ENCODE assay signal across 1 cellular context in the genomic region with DNA sequence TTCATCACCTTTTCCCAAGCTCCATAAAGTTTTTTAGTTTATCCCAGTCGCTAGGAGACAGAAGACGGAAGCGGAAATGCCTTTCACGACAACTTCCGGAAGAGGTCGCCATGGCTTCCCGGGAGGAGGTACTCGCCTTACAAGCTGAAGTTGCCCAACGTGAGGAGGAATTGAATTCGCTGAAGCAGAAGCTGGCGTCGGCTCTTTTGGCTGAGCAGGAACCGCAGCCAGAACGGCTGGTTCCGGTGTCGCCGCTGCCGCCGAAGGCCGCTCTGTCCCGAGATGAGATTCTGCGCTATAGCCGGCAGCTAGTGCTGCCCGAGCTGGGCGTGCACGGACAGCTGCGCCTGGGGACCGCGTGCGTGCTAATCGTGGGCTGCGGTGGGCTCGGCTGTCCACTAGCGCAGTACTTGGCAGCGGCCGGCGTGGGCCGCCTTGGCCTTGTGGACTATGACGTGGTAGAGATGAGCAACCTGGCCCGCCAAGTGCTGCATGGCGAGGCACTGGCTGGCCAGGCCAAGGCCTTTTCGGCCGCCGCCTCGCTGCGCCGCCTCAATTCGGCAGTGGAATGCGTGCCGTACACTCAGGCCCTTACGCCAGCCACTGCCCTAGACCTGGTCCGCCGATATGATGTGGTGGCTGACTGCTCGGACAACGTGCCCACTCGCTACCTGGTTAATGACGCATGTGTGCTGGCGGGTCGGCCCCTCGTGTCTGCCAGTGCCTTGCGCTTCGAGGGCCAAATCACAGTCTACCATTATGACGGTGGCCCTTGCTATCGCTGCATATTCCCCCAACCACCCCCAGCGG.
TF ChIP-seq lines count a peak whose summit lies in the region.

A gene with protein sequence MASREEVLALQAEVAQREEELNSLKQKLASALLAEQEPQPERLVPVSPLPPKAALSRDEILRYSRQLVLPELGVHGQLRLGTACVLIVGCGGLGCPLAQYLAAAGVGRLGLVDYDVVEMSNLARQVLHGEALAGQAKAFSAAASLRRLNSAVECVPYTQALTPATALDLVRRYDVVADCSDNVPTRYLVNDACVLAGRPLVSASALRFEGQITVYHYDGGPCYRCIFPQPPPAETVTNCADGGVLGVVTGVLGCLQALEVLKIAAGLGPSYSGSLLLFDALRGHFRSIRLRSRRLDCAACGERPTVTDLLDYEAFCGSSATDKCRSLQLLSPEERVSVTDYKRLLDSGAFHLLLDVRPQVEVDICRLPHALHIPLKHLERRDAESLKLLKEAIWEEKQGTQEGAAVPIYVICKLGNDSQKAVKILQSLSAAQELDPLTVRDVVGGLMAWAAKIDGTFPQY (plus strand): TSS at position 86 of the 810 bp plus-strand sequence. CDS start 25 bp downstream, at position 111.

TF ChIP-seq in HEK293, 187 proteins besides CTCF, POLR2A, EP300 and RAD21 (continued from another document and continues in another):
- TF ChIP-seq, protein P1, sequence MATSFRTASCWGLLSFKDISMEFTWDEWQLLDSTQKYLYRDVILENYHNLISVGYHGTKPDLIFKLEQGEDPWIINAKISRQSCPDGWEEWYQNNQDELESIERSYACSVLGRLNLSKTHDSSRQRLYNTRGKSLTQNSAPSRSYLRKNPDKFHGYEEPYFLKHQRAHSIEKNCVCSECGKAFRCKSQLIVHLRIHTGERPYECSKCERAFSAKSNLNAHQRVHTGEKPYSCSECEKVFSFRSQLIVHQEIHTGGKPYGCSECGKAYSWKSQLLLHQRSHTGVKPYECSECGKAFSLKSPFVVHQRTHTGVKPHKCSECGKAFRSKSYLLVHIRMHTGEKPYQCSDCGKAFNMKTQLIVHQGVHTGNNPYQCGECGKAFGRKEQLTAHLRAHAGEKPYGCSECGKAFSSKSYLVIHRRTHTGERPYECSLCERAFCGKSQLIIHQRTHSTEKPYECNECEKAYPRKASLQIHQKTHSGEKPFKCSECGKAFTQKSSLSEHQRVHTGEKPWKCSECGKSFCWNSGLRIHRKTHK (tag by site-specific recombination; IDR thresholded peaks at IDR 0.05): no peak
- TF ChIP-seq GLI2 (tag by site-specific recombination; IDR thresholded peaks at IDR 0.05; ENCODE audit: borderline replicate concordance, low read depth): no peak
- TF ChIP-seq, protein P2, sequence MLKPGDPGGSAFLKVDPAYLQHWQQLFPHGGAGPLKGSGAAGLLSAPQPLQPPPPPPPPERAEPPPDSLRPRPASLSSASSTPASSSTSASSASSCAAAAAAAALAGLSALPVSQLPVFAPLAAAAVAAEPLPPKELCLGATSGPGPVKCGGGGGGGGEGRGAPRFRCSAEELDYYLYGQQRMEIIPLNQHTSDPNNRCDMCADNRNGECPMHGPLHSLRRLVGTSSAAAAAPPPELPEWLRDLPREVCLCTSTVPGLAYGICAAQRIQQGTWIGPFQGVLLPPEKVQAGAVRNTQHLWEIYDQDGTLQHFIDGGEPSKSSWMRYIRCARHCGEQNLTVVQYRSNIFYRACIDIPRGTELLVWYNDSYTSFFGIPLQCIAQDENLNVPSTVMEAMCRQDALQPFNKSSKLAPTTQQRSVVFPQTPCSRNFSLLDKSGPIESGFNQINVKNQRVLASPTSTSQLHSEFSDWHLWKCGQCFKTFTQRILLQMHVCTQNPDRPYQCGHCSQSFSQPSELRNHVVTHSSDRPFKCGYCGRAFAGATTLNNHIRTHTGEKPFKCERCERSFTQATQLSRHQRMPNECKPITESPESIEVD (tag by site-specific recombination; IDR thresholded peaks at IDR 0.05): no peak
- TF ChIP-seq EGR2 (tag by site-specific recombination; IDR thresholded peaks at IDR 0.05; ENCODE audit: low read depth): no peak
- TF ChIP-seq ZBTB7A (tag by site-specific recombination; IDR thresholded peaks at IDR 0.05; ENCODE audit: low read depth): no peak
- TF ChIP-seq TRIM28 (IDR thresholded peaks at IDR 0.05; ENCODE audit: borderline replicate concordance, low read length): no peak
- no peak for TF ChIP-seq ZNF394 (tag by site-specific recombination; IDR thresholded peaks at IDR 0.05; ENCODE audit: borderline replicate concordance)
- TF ChIP-seq ZFP41 (tag by site-specific recombination; IDR thresholded peaks at IDR 0.05; ENCODE audit: borderline replicate concordance): no peak
- TF ChIP-seq ZBTB48 (tag by site-specific recombination; IDR thresholded peaks at IDR 0.05): no peak
- 0 out of 2 replicates have a peak, but pooled peaks have one; percentile 8 for TF ChIP-seq ZEB2 (tag by site-specific recombination; IDR thresholded peaks at IDR 0.05)
- TF ChIP-seq, protein P3, sequence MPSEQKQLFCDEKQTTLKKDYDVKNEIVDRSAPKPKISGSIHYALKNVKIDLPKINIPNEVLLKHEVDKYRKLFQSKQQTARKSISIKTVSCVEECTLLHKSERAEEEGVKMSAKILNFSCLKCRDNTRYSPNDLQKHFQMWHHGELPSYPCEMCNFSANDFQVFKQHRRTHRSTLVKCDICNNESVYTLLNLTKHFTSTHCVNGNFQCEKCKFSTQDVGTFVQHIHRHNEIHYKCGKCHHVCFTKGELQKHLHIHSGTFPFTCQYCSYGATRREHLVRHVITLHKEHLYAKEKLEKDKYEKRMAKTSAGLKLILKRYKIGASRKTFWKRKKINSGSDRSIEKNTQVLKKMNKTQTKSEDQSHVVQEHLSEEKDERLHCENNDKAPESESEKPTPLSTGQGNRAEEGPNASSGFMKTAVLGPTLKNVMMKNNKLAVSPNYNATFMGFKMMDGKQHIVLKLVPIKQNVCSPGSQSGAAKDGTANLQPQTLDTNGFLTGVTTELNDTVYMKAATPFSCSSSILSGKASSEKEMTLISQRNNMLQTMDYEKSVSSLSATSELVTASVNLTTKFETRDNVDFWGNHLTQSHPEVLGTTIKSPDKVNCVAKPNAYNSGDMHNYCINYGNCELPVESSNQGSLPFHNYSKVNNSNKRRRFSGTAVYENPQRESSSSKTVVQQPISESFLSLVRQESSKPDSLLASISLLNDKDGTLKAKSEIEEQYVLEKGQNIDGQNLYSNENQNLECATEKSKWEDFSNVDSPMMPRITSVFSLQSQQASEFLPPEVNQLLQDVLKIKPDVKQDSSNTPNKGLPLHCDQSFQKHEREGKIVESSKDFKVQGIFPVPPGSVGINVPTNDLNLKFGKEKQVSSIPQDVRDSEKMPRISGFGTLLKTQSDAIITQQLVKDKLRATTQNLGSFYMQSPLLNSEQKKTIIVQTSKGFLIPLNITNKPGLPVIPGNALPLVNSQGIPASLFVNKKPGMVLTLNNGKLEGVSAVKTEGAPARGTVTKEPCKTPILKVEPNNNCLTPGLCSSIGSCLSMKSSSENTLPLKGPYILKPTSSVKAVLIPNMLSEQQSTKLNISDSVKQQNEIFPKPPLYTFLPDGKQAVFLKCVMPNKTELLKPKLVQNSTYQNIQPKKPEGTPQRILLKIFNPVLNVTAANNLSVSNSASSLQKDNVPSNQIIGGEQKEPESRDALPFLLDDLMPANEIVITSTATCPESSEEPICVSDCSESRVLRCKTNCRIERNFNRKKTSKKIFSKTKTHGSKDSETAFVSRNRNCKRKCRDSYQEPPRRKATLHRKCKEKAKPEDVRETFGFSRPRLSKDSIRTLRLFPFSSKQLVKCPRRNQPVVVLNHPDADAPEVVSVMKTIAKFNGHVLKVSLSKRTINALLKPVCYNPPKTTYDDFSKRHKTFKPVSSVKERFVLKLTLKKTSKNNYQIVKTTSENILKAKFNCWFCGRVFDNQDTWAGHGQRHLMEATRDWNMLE (tag by site-specific recombination; conservative IDR thresholded peaks at IDR 0.05; ENCODE audit: low read depth): peak; percentile 98
- 0 out of 2 replicates have a peak, but pooled peaks have one; percentile 30 for TF ChIP-seq ZFP37 (tag by site-specific recombination; IDR thresholded peaks at IDR 0.05)
- TF ChIP-seq, protein P4, sequence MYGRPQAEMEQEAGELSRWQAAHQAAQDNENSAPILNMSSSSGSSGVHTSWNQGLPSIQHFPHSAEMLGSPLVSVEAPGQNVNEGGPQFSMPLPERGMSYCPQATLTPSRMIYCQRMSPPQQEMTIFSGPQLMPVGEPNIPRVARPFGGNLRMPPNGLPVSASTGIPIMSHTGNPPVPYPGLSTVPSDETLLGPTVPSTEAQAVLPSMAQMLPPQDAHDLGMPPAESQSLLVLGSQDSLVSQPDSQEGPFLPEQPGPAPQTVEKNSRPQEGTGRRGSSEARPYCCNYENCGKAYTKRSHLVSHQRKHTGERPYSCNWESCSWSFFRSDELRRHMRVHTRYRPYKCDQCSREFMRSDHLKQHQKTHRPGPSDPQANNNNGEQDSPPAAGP (tag by site-specific recombination; IDR thresholded peaks at IDR 0.05): 0 out of 2 replicates have a peak, but pooled peaks have one; percentile 2
- TF ChIP-seq ZNF138 (tag by site-specific recombination; IDR thresholded peaks at IDR 0.05; ENCODE audit: borderline replicate concordance): no peak
- TF ChIP-seq, protein P5, sequence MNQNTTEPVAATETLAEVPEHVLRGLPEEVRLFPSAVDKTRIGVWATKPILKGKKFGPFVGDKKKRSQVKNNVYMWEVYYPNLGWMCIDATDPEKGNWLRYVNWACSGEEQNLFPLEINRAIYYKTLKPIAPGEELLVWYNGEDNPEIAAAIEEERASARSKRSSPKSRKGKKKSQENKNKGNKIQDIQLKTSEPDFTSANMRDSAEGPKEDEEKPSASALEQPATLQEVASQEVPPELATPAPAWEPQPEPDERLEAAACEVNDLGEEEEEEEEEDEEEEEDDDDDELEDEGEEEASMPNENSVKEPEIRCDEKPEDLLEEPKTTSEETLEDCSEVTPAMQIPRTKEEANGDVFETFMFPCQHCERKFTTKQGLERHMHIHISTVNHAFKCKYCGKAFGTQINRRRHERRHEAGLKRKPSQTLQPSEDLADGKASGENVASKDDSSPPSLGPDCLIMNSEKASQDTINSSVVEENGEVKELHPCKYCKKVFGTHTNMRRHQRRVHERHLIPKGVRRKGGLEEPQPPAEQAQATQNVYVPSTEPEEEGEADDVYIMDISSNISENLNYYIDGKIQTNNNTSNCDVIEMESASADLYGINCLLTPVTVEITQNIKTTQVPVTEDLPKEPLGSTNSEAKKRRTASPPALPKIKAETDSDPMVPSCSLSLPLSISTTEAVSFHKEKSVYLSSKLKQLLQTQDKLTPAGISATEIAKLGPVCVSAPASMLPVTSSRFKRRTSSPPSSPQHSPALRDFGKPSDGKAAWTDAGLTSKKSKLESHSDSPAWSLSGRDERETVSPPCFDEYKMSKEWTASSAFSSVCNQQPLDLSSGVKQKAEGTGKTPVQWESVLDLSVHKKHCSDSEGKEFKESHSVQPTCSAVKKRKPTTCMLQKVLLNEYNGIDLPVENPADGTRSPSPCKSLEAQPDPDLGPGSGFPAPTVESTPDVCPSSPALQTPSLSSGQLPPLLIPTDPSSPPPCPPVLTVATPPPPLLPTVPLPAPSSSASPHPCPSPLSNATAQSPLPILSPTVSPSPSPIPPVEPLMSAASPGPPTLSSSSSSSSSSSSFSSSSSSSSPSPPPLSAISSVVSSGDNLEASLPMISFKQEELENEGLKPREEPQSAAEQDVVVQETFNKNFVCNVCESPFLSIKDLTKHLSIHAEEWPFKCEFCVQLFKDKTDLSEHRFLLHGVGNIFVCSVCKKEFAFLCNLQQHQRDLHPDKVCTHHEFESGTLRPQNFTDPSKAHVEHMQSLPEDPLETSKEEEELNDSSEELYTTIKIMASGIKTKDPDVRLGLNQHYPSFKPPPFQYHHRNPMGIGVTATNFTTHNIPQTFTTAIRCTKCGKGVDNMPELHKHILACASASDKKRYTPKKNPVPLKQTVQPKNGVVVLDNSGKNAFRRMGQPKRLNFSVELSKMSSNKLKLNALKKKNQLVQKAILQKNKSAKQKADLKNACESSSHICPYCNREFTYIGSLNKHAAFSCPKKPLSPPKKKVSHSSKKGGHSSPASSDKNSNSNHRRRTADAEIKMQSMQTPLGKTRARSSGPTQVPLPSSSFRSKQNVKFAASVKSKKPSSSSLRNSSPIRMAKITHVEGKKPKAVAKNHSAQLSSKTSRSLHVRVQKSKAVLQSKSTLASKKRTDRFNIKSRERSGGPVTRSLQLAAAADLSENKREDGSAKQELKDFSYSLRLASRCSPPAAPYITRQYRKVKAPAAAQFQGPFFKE (tag by site-specific recombination; IDR thresholded peaks at IDR 0.05; ENCODE audit: borderline replicate concordance): no peak
- TF ChIP-seq ZNF335 (tag by site-specific recombination; conservative IDR thresholded peaks at IDR 0.05): peak; percentile 80
- TF ChIP-seq KLF9 (tag by site-specific recombination; IDR thresholded peaks at IDR 0.05; ENCODE audit: low read depth): peak; percentile 47
- TF ChIP-seq ZXDB (tag by site-specific recombination; IDR thresholded peaks at IDR 0.05): peak; percentile 43; the same call in 1 of the 2 replicates
- TF ChIP-seq ZNF274 (IDR thresholded peaks at IDR 0.05; ENCODE audit: low read length): no peak
- no peak for TF ChIP-seq ZNF274 (tag by site-specific recombination; IDR thresholded peaks at IDR 0.05; ENCODE audit: borderline replicate concordance)
- no peak; the same call in 1 of the 2 replicates for TF ChIP-seq ZNF76 (tag by site-specific recombination; IDR thresholded peaks at IDR 0.05; ENCODE audit: borderline replicate concordance, low read depth)
- no peak for TF ChIP-seq ZNF140 (tag by site-specific recombination; IDR thresholded peaks at IDR 0.05)
- TF ChIP-seq GLI4 (tag by site-specific recombination; IDR thresholded peaks at IDR 0.05): no peak
- TF ChIP-seq ZNF423 (tag by site-specific recombination; IDR thresholded peaks at IDR 0.05): no peak
- TF ChIP-seq YY2 (tag by site-specific recombination; IDR thresholded peaks at IDR 0.05): peak; percentile 15
- TF ChIP-seq ZNF596 (tag by site-specific recombination; IDR thresholded peaks at IDR 0.05): no peak
- no peak for TF ChIP-seq ZNF785 (tag by site-specific recombination; IDR thresholded peaks at IDR 0.05)
- no peak for TF ChIP-seq ZNF175 (tag by site-specific recombination; IDR thresholded peaks at IDR 0.05)
- peak; percentile 81 for TF ChIP-seq SP2 (tag by site-specific recombination; IDR thresholded peaks at IDR 0.05)
- TF ChIP-seq SCRT2 (tag by site-specific recombination; IDR thresholded peaks at IDR 0.05): 0 out of 2 replicates have a peak, but pooled peaks have one; percentile 3
- TF ChIP-seq ZNF514 (tag by site-specific recombination; IDR thresholded peaks at IDR 0.05): no peak
- TF ChIP-seq, protein P6, sequence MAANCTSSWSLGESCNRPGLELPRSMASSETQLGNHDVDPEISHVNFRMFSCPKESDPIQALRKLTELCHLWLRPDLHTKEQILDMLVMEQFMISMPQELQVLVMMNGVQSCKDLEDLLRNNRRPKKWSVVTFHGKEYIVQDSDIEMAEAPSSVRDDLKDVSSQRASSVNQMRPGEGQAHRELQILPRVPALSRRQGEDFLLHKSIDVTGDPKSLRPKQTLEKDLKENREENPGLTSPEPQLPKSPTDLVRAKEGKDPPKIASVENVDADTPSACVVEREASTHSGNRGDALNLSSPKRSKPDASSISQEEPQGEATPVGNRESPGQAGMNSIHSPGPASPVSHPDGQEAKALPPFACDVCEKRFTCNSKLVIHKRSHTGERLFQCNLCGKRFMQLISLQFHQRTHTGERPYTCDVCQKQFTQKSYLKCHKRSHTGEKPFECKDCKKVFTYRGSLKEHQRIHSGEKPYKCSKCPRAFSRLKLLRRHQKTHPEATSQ (tag by site-specific recombination; IDR thresholded peaks at IDR 0.05): 0 out of 2 replicates have a peak, but pooled peaks have one; percentile 24
- no peak for TF ChIP-seq ZNF670 (tag by site-specific recombination; IDR thresholded peaks at IDR 0.05; ENCODE audit: low read depth)
- TF ChIP-seq, protein P7, sequence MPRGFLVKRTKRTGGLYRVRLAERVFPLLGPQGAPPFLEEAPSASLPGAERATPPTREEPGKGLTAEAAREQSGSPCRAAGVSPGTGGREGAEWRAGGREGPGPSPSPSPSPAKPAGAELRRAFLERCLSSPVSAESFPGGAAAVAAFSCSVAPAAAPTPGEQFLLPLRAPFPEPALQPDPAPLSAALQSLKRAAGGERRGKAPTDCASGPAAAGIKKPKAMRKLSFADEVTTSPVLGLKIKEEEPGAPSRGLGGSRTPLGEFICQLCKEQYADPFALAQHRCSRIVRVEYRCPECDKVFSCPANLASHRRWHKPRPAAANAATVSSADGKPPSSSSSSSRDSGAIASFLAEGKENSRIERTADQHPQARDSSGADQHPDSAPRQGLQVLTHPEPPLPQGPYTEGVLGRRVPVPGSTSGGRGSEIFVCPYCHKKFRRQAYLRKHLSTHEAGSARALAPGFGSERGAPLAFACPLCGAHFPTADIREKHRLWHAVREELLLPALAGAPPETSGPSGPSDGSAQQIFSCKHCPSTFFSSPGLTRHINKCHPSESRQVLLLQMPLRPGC (tag by site-specific recombination; IDR thresholded peaks at IDR 0.05): no peak
